ENCODE assay signal across 15 cellular contexts in the genomic region with DNA sequence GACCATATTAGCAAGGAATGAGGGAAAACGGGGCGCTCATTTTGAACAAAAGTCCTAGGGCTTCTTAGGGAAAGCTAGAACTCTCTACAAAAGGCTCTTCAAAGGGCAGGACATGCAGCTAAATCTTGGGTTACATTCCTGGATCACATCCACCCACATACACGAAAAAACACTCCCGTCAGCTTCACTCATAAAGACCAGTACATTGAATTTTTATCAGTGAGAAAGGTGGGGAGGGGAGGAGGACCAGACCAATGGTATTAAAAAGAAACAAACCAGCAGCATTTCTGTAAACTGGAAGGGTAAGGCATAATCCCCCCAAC.
"Had no signal": no experiment of that assay in that cellular context is flagged by ENCODE, and none has a peak within 500 bp of the region (broad histone marks: within the 10 kb centered on the region; RNA-seq: fewer than 3 reads in every experiment).

No MANE protein-coding gene starts in this region.

- H3K4me3 ChIP-seq: esophagus squamous epithelium, prostate gland, transverse colon had no signal

- H3K27ac ChIP-seq: esophagus squamous epithelium, prostate gland, transverse colon, WERI-Rb-1 had no signal

- H3K36me3 ChIP-seq: prostate gland, transverse colon, WERI-Rb-1 had no signal

- H3K9me3 ChIP-seq: esophagus squamous epithelium, prostate gland, transverse colon had no signal

- H3K27me3 ChIP-seq: esophagus squamous epithelium, transverse colon had no signal

- H3K4me1 ChIP-seq: prostate gland had no signal

- DNase-seq: activated CD4-positive, alpha-beta memory T cell treated with anti-CD3 and anti-CD28 coated beads for 36 hours; activated CD8-positive, alpha-beta memory T cell treated with anti-CD3 and anti-CD28 coated beads, Interleukin-2, amount 10 ng/mL, durations not matched to agents 7 days and 5 days; activated naive CD4-positive, alpha-beta T cell treated with anti-CD3 and anti-CD28 coated beads, Interleukin-2, amount 50 U/mL, for 16 hours; activated T-cell treated with anti-CD3 and anti-CD28 coated beads, Interleukin-2, amount 50 U/mL, for 24 hours; cortex of kidney; effector CD4-positive, alpha-beta T cell; esophagus squamous epithelium; foreskin fibroblast; immature natural killer cell; midbrain; right cardiac atrium; stimulated activated naive CD8-positive, alpha-beta T cell treated with anti-CD3 and anti-CD28 coated beads, Interleukin-15, Interleukin-2, amounts not matched to agents 100 U/mL and 50 U/mL, for 24 hours; transverse colon; WERI-Rb-1 had no signal
